Comparison of ENCODE assay signal across 1 cellular context in genomic region chr11:11998091-11998781, GRCh38.
TF ChIP-seq lines count a peak whose summit lies in the region.

No MANE protein-coding gene starts in this region.

TF ChIP-seq in GM12878, 131 proteins besides CTCF, POLR2A, EP300 and RAD21 (continued from another document):
- no peak for TF ChIP-seq STAT1 (conservative IDR thresholded peaks at IDR 0.05)
- 0 out of 2 replicates have a peak, but pooled peaks have one; percentile 24 for TF ChIP-seq IKZF1 (conservative IDR thresholded peaks at IDR 0.05)
- no peak for TF ChIP-seq ZBED1 (IDR thresholded peaks at IDR 0.05; ENCODE audit: borderline replicate concordance)
- TF ChIP-seq RBBP5 (conservative IDR thresholded peaks at IDR 0.05), result no peak
- TF ChIP-seq JUNB (IDR thresholded peaks at IDR 0.05), result peak; percentile 36; the same call in 1 of the 2 replicates
- peak; percentile 21 to 51; a peak in 2 of 4 replicates for TF ChIP-seq IKZF2 (IDR thresholded peaks at IDR 0.05)
TF ChIP-seq in GM12878: peak in this region for 3.
